2 cellular contexts compared by ENCODE assay signal in the genomic region with DNA sequence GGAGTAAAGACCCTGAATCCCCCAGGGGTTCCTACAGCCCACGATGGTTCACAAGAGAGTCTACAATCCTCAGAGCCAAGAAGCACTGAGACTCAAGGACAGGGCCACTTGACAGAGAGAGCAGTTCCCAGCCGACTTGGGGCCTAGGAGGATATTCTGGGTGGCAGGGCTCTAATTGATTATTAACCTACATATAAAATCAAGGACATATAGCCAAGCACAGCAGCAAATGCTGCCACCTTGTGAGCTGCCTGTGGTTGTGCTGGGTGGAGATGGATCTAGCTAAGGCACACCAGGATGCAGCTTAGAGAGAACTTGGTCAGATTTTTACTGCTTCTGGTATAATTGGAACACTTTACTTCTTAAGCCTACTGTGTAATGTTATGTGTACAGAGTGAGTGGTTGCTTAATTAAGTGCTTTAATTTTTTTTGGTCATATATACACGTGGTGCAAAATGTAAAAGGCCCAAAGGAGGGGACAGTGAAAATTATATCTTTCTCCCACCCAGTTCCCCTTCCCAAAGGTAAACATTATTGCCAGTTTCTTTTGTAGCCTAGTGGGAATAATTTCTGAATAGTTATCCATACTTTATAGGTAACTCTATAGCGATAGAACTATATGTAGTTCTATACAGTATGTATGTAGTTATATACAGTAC.
A peak's percentile ranks its signal among the peaks of the same experiment; 100 is the strongest.
TF ChIP-seq lines count a peak whose summit lies in the region.

No MANE protein-coding gene starts in this region.

TF ChIP-seq in SK-N-SH treated with all-trans-retinoic acid at 6 μM for 48 hours, 23 proteins besides CTCF, POLR2A, EP300 and RAD21 (continued from another document):
- TF ChIP-seq TOX (CRISPR knock-in tag; IDR thresholded peaks at IDR 0.05; ENCODE audit: borderline replicate concordance) (no peak), BACH2 (CRISPR knock-in tag; IDR thresholded peaks at IDR 0.05; ENCODE audit: borderline replicate concordance) (no peak), ZNF565 (CRISPR knock-in tag; conservative IDR thresholded peaks at IDR 0.05; ENCODE audit: low read depth) (no peak)
TF ChIP-seq in SK-N-SH treated with all-trans-retinoic acid at 6 μM for 48 hours: peak in this region for 0.

TF ChIP-seq in HepG2, 621 proteins besides CTCF, POLR2A, EP300 and RAD21 (continued from another document and continues in another):
- TF ChIP-seq PAF1 (CRISPR knock-in tag; IDR thresholded peaks at IDR 0.05) (no peak), XRCC5 (optimal IDR thresholded peaks at IDR 0.05; ENCODE audit: low read length) (peak; percentile 57), ZNF235 (CRISPR knock-in tag; IDR thresholded peaks at IDR 0.05; ENCODE audit: borderline replicate concordance) (no peak), SMC3 (IDR thresholded peaks at IDR 0.05; ENCODE audit: low read length) (peak; percentile 91), TOE1 (CRISPR knock-in tag; IDR thresholded peaks at IDR 0.05) (no peak), SOX6 (IDR thresholded peaks at IDR 0.05) (no peak), SOX6 (CRISPR knock-in tag; IDR thresholded peaks at IDR 0.05) (peak; percentile 39; the same call in 1 of the 2 replicates), ZNF816 (CRISPR knock-in tag; IDR thresholded peaks at IDR 0.05; ENCODE audit: borderline replicate concordance) (no peak), TGIF2 (CRISPR knock-in tag; IDR thresholded peaks at IDR 0.05) (0 out of 2 replicates have a peak, but pooled peaks have one; percentile 31), MIER2 (CRISPR knock-in tag; IDR thresholded peaks at IDR 0.05) (no peak), SIN3B (IDR thresholded peaks at IDR 0.05; ENCODE audit: low read length) (no peak), ZMYM4 (CRISPR knock-in tag; IDR thresholded peaks at IDR 0.05) (0 out of 2 replicates have a peak, but pooled peaks have one; percentile 23), TBL1XR1 (IDR thresholded peaks at IDR 0.05; ENCODE audit: borderline replicate concordance, low read length, partially characterized antibody) (no peak), SMARCE1 (IDR thresholded peaks at IDR 0.05; ENCODE audit: borderline replicate concordance) (no peak), HNF4A (CRISPR knock-in tag; IDR thresholded peaks at IDR 0.05) (peak; percentile 1; the same call in 1 of the 2 replicates), ZNF790 (CRISPR knock-in tag; IDR thresholded peaks at IDR 0.05; ENCODE audit: borderline replicate concordance) (no peak), FOSL2 (CRISPR knock-in tag; IDR thresholded peaks at IDR 0.05) (0 out of 2 replicates have a peak, but pooled peaks have one; percentile 26), ERF (CRISPR knock-in tag; IDR thresholded peaks at IDR 0.05) (0 out of 2 replicates have a peak, but pooled peaks have one; percentile 38), ZNF441 (CRISPR knock-in tag; IDR thresholded peaks at IDR 0.05; ENCODE audit: borderline replicate concordance) (no peak), ETV6 (CRISPR knock-in tag; conservative IDR thresholded peaks at IDR 0.05) (no peak), ZFP1 (CRISPR knock-in tag; IDR thresholded peaks at IDR 0.05) (no peak), ZNF101 (CRISPR knock-in tag; IDR thresholded peaks at IDR 0.05; ENCODE audit: borderline replicate concordance, low read depth) (no peak), SP1 (IDR thresholded peaks at IDR 0.05) (no peak), SP1 (CRISPR knock-in tag; IDR thresholded peaks at IDR 0.05) (no peak), SALL1 (CRISPR knock-in tag; IDR thresholded peaks at IDR 0.05) (peak; percentile 43; the same call in 1 of the 2 replicates), ELF3 (CRISPR knock-in tag; IDR thresholded peaks at IDR 0.05) (peak; percentile 25; the same call in 1 of the 2 replicates), EZH2 (conservative IDR thresholded peaks at IDR 0.05; ENCODE audit: low read depth, low read length) (no peak), KAT8 (CRISPR knock-in tag; IDR thresholded peaks at IDR 0.05) (peak; percentile 36; the same call in 1 of the 2 replicates)
- TF ChIP-seq, protein P1, sequence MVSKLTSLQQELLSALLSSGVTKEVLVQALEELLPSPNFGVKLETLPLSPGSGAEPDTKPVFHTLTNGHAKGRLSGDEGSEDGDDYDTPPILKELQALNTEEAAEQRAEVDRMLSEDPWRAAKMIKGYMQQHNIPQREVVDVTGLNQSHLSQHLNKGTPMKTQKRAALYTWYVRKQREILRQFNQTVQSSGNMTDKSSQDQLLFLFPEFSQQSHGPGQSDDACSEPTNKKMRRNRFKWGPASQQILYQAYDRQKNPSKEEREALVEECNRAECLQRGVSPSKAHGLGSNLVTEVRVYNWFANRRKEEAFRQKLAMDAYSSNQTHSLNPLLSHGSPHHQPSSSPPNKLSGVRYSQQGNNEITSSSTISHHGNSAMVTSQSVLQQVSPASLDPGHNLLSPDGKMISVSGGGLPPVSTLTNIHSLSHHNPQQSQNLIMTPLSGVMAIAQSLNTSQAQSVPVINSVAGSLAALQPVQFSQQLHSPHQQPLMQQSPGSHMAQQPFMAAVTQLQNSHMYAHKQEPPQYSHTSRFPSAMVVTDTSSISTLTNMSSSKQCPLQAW (CRISPR knock-in tag; IDR thresholded peaks at IDR 0.05), result peak; percentile 59; the same call in 1 of the 2 replicates
- TF ChIP-seq, protein P2, sequence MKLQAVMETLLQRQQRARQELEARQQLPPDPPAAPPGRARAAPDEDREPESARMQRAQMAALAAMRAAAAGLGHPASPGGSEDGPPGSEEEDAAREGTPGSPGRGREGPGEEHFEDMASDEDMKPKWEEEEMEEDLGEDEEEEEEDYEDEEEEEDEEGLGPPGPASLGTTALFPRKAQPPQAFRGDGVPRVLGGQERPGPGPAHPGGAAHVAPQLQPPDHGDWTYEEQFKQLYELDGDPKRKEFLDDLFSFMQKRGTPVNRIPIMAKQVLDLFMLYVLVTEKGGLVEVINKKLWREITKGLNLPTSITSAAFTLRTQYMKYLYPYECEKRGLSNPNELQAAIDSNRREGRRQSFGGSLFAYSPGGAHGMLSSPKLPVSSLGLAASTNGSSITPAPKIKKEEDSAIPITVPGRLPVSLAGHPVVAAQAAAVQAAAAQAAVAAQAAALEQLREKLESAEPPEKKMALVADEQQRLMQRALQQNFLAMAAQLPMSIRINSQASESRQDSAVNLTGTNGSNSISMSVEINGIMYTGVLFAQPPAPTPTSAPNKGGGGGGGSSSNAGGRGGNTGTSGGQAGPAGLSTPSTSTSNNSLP (IDR thresholded peaks at IDR 0.05; ENCODE audit: low read depth, low read length), result peak; percentile 98
- TF ChIP-seq, protein P3, sequence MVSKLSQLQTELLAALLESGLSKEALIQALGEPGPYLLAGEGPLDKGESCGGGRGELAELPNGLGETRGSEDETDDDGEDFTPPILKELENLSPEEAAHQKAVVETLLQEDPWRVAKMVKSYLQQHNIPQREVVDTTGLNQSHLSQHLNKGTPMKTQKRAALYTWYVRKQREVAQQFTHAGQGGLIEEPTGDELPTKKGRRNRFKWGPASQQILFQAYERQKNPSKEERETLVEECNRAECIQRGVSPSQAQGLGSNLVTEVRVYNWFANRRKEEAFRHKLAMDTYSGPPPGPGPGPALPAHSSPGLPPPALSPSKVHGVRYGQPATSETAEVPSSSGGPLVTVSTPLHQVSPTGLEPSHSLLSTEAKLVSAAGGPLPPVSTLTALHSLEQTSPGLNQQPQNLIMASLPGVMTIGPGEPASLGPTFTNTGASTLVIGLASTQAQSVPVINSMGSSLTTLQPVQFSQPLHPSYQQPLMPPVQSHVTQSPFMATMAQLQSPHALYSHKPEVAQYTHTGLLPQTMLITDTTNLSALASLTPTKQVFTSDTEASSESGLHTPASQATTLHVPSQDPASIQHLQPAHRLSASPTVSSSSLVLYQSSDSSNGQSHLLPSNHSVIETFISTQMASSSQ (IDR thresholded peaks at IDR 0.05; ENCODE audit: low read depth), result peak; percentile 54; the same call in 1 of the 2 replicates
- TF ChIP-seq, protein P3 (CRISPR knock-in tag; IDR thresholded peaks at IDR 0.05; ENCODE audit: borderline replicate concordance), result peak; percentile 54; the same call in 1 of the 2 replicates
- TF ChIP-seq, protein P4, sequence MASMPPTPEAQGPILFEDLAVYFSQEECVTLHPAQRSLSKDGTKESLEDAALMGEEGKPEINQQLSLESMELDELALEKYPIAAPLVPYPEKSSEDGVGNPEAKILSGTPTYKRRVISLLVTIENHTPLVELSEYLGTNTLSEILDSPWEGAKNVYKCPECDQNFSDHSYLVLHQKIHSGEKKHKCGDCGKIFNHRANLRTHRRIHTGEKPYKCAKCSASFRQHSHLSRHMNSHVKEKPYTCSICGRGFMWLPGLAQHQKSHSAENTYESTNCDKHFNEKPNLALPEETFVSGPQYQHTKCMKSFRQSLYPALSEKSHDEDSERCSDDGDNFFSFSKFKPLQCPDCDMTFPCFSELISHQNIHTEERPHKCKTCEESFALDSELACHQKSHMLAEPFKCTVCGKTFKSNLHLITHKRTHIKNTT (CRISPR knock-in tag; IDR thresholded peaks at IDR 0.05), result no peak
- TF ChIP-seq, protein P5, sequence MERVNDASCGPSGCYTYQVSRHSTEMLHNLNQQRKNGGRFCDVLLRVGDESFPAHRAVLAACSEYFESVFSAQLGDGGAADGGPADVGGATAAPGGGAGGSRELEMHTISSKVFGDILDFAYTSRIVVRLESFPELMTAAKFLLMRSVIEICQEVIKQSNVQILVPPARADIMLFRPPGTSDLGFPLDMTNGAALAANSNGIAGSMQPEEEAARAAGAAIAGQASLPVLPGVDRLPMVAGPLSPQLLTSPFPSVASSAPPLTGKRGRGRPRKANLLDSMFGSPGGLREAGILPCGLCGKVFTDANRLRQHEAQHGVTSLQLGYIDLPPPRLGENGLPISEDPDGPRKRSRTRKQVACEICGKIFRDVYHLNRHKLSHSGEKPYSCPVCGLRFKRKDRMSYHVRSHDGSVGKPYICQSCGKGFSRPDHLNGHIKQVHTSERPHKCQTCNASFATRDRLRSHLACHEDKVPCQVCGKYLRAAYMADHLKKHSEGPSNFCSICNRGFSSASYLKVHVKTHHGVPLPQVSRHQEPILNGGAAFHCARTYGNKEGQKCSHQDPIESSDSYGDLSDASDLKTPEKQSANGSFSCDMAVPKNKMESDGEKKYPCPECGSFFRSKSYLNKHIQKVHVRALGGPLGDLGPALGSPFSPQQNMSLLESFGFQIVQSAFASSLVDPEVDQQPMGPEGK (CRISPR knock-in tag; IDR thresholded peaks at IDR 0.05), result no peak
- TF ChIP-seq, protein P6, sequence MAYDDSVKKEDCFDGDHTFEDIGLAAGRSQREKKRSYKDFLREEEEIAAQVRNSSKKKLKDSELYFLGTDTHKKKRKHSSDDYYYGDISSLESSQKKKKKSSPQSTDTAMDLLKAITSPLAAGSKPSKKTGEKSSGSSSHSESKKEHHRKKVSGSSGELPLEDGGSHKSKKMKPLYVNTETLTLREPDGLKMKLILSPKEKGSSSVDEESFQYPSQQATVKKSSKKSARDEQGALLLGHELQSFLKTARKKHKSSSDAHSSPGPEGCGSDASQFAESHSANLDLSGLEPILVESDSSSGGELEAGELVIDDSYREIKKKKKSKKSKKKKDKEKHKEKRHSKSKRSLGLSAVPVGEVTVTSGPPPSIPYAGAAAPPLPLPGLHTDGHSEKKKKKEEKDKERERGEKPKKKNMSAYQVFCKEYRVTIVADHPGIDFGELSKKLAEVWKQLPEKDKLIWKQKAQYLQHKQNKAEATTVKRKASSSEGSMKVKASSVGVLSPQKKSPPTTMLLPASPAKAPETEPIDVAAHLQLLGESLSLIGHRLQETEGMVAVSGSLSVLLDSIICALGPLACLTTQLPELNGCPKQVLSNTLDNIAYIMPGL (CRISPR knock-in tag; IDR thresholded peaks at IDR 0.05; ENCODE audit: borderline replicate concordance in 1 of 2, low read depth in 1 of 2), result 0 out of 4 replicates have a peak, but pooled peaks of 1 of the 2 experiments have one; percentile 44
- TF ChIP-seq, protein P7, sequence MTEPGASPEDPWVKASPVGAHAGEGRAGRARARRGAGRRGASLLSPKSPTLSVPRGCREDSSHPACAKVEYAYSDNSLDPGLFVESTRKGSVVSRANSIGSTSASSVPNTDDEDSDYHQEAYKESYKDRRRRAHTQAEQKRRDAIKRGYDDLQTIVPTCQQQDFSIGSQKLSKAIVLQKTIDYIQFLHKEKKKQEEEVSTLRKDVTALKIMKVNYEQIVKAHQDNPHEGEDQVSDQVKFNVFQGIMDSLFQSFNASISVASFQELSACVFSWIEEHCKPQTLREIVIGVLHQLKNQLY (CRISPR knock-in tag; IDR thresholded peaks at IDR 0.05), result no peak
- TF ChIP-seq, protein P8, sequence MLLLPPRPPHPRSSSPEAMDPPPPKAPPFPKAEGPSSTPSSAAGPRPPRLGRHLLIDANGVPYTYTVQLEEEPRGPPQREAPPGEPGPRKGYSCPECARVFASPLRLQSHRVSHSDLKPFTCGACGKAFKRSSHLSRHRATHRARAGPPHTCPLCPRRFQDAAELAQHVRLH (CRISPR knock-in tag; IDR thresholded peaks at IDR 0.05; ENCODE audit: borderline replicate concordance, low read depth), result no peak
- TF ChIP-seq, protein P9, sequence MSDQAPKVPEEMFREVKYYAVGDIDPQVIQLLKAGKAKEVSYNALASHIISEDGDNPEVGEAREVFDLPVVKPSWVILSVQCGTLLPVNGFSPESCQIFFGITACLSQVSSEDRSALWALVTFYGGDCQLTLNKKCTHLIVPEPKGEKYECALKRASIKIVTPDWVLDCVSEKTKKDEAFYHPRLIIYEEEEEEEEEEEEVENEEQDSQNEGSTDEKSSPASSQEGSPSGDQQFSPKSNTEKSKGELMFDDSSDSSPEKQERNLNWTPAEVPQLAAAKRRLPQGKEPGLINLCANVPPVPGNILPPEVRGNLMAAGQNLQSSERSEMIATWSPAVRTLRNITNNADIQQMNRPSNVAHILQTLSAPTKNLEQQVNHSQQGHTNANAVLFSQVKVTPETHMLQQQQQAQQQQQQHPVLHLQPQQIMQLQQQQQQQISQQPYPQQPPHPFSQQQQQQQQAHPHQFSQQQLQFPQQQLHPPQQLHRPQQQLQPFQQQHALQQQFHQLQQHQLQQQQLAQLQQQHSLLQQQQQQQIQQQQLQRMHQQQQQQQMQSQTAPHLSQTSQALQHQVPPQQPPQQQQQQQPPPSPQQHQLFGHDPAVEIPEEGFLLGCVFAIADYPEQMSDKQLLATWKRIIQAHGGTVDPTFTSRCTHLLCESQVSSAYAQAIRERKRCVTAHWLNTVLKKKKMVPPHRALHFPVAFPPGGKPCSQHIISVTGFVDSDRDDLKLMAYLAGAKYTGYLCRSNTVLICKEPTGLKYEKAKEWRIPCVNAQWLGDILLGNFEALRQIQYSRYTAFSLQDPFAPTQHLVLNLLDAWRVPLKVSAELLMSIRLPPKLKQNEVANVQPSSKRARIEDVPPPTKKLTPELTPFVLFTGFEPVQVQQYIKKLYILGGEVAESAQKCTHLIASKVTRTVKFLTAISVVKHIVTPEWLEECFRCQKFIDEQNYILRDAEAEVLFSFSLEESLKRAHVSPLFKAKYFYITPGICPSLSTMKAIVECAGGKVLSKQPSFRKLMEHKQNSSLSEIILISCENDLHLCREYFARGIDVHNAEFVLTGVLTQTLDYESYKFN (CRISPR knock-in tag; conservative IDR thresholded peaks at IDR 0.05), result no peak; the same call in 1 of the 2 replicates
- TF ChIP-seq, protein P10, sequence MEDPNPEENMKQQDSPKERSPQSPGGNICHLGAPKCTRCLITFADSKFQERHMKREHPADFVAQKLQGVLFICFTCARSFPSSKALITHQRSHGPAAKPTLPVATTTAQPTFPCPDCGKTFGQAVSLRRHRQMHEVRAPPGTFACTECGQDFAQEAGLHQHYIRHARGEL (CRISPR knock-in tag; IDR thresholded peaks at IDR 0.05), result no peak
